1 cellular context compared by ENCODE assay signal in the genomic region with DNA sequence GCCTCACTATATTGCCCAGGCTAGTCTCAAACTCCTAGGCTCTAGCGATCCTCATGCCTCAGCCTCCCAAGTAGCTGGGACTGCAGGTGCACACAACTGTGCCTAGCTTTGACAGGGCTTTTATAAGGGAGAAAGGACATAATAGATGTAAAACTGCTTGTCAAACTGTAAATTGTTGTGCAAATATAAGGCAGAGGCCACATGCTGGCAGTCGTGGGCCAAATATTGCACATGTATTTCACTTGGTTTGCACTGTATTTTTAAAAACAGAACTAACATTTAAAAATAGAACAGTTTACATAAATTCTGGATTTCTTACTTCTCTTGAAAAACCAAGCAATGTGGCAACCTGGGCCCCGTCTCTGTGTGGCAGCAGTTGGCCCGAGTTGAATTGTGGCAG.
TF ChIP-seq lines count a peak whose summit lies in the region.

No MANE protein-coding gene starts in this region.

TF ChIP-seq in HCT116, 20 proteins besides CTCF, POLR2A, EP300 and RAD21 (continued from another document):
- TF ChIP-seq, protein P1, sequence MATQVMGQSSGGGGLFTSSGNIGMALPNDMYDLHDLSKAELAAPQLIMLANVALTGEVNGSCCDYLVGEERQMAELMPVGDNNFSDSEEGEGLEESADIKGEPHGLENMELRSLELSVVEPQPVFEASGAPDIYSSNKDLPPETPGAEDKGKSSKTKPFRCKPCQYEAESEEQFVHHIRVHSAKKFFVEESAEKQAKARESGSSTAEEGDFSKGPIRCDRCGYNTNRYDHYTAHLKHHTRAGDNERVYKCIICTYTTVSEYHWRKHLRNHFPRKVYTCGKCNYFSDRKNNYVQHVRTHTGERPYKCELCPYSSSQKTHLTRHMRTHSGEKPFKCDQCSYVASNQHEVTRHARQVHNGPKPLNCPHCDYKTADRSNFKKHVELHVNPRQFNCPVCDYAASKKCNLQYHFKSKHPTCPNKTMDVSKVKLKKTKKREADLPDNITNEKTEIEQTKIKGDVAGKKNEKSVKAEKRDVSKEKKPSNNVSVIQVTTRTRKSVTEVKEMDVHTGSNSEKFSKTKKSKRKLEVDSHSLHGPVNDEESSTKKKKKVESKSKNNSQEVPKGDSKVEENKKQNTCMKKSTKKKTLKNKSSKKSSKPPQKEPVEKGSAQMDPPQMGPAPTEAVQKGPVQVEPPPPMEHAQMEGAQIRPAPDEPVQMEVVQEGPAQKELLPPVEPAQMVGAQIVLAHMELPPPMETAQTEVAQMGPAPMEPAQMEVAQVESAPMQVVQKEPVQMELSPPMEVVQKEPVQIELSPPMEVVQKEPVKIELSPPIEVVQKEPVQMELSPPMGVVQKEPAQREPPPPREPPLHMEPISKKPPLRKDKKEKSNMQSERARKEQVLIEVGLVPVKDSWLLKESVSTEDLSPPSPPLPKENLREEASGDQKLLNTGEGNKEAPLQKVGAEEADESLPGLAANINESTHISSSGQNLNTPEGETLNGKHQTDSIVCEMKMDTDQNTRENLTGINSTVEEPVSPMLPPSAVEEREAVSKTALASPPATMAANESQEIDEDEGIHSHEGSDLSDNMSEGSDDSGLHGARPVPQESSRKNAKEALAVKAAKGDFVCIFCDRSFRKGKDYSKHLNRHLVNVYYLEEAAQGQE (IDR thresholded peaks at IDR 0.05; ENCODE audit: low read depth) = no peak
- TF ChIP-seq POLR2AphosphoS5 (IDR thresholded peaks at IDR 0.05; ENCODE audit: low read depth, low read length) (no peak), CBX3 (IDR thresholded peaks at IDR 0.05; ENCODE audit: low read depth) (no peak), CEBPB (IDR thresholded peaks at IDR 0.05; ENCODE audit: low read depth) (no peak), ELF1 (IDR thresholded peaks at IDR 0.05; ENCODE audit: borderline replicate concordance, low read depth) (no peak), YY1 (IDR thresholded peaks at IDR 0.05; ENCODE audit: extremely low read depth, insufficient replicate concordance, low read depth, low read length) (no peak), EZH2phosphoT487 (IDR thresholded peaks at IDR 0.05; ENCODE audit: borderline replicate concordance) (no peak)
